ENCODE assay signal across 16 cellular contexts in the genomic region with DNA sequence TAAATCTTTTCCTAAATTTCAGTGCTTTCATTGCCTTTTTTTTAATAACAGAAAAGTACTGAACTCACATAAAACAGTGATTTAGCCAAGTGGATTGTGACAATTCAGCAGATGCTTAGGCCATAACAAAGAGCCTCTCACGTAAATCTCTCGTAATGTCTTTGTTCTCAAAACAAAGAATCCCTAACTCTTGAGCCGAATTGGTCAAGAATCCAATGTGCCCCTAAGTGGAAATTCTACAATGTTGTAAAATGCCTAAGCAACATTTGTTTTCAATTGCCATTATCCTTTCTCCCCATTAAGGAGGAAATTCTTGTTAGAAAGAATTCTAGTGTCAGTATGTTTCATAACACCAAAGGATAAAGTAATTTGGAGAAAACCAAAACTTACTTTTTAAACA.
"Had no signal": no experiment of that assay in that cellular context is flagged by ENCODE, and none has a peak within 500 bp of the region (broad histone marks: within the 10 kb centered on the region; RNA-seq: fewer than 3 reads in every experiment).

No MANE protein-coding gene starts in this region.

- H3K9me3 Mint-ChIP-seq: activated CD8-positive, alpha-beta T cell treated with anti-CD3 and anti-CD28 coated beads for 36 hours; activated T-cell treated with anti-CD3 and anti-CD28 coated beads, Interleukin-2, amount 50 U/mL, for 72 hours had no signal

- H3K27ac ChIP-seq: ascending aorta, cardiac muscle cell, esophagus squamous epithelium, stomach, VCaP had no signal

- H3K4me3 ChIP-seq: ascending aorta, cardiac muscle cell, esophagus squamous epithelium, lung, stomach had no signal

- ATAC-seq: activated CD8-positive, alpha-beta T cell treated with anti-CD3 and anti-CD28 coated beads for 36 hours; activated T-cell treated with anti-CD3 and anti-CD28 coated beads, Interleukin-2, amount 50 U/mL, for 72 hours; right cardiac atrium had no signal

- DNase-seq: activated CD4-positive, alpha-beta T cell treated with anti-CD3 and anti-CD28 coated beads for 4 hours; activated CD8-positive, alpha-beta memory T cell treated with anti-CD3 and anti-CD28 coated beads, Interleukin-2, amount 50 U/mL, for 4 hours; activated CD8-positive, alpha-beta T cell treated with anti-CD3 and anti-CD28 coated beads for 36 hours; activated T-cell treated with anti-CD3 and anti-CD28 coated beads, Interleukin-2, amount 50 U/mL, for 72 hours; esophagus squamous epithelium; kidney glomerular epithelial cell; naive B cell; nucleus accumbens; right cardiac atrium; small intestine; stomach had no signal

- H3K36me3 Mint-ChIP-seq: naive B cell had no signal

- H3K27me3 ChIP-seq: ascending aorta, cardiac muscle cell, esophagus squamous epithelium, stomach had no signal

- H3K27me3 Mint-ChIP-seq: activated CD8-positive, alpha-beta T cell treated with anti-CD3 and anti-CD28 coated beads for 36 hours; naive B cell had no signal

- H3K27ac Mint-ChIP-seq: activated CD8-positive, alpha-beta T cell treated with anti-CD3 and anti-CD28 coated beads for 36 hours; activated T-cell treated with anti-CD3 and anti-CD28 coated beads, Interleukin-2, amount 50 U/mL, for 72 hours; naive B cell; progenitor cell of endocrine pancreas had no signal

- H3K4me1 Mint-ChIP-seq: naive B cell had no signal

- H3K4me1 ChIP-seq: ascending aorta, esophagus squamous epithelium, stomach had no signal

- H3K4me3 Mint-ChIP-seq: activated CD8-positive, alpha-beta T cell treated with anti-CD3 and anti-CD28 coated beads for 36 hours; activated T-cell treated with anti-CD3 and anti-CD28 coated beads, Interleukin-2, amount 50 U/mL, for 72 hours; naive B cell had no signal
